In the genomic region with DNA sequence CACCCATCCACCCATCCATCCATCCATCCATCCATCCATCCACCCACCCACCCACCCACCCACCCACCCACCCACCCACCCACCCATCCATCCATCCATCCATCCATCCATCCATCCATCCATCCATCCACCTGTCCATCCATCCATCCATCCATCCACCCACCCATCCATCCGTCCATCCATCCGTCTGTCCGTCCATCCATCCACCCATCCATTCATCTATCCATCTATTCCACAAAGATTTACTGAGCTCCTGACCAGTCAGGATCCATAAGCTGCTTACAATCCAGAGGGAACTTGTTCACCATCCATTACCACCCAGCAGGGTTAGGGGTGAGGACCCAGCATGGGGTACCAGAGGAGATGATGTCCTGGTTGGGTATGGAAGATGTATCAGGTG, we compare ENCODE assay signal across 4 cellular contexts. TPM values are rescaled to one million over a fixed set of nuclear protein-coding genes. Genes with fewer than 3 reads are reported as not detected.
"Had no signal": no experiment of that assay in that cellular context is flagged by ENCODE, and none has a peak within 500 bp of the region (broad histone marks: within the 10 kb centered on the region; RNA-seq: fewer than 3 reads in every experiment).

No MANE protein-coding gene starts in this region.

RNA-seq across cellular contexts. Expression of a gene that starts 11.5 kb away (rescaled TPM):
- total RNA-seq: naive thymus-derived CD8-positive, alpha-beta T cell; natural killer cell; natural killer cell treated with Interleukin-12 subunit alpha and Interleukin-12 subunit beta and Interleukin-15 and Interleukin-18, amount 100 ng/mL, for 72 hours; pulmonary artery endothelial cell had no signal
- polyA plus RNA-seq: naive thymus-derived CD8-positive, alpha-beta T cell had no signal
